In genomic region chr14:68284333-68284732, GRCh38 we compare ENCODE assay signal across 11 cellular contexts.
DNase-seq lines count a peak whose midpoint lies in the region; TF ChIP-seq lines count a peak whose summit lies in the region.
"Had no signal": no experiment of that assay in that cellular context is flagged by ENCODE, and none has a peak within 500 bp of the region (broad histone marks: within the 10 kb centered on the region; RNA-seq: fewer than 3 reads in every experiment).

No MANE protein-coding gene starts in this region.

- H3K36me3 ChIP-seq in CD4-positive, alpha-beta memory T cell (ENCODE audit: insufficient read depth, low read length), result no peaks in the 10 kb centered on the region
- no peaks in the 10 kb centered on the region for H3K36me3 ChIP-seq in OCI-LY7 (ENCODE audit: insufficient read depth, low read length)
- no peaks in the 10 kb centered on the region for H3K36me3 ChIP-seq in smooth muscle cell (ENCODE audit: low read depth)
- no peaks in the 10 kb centered on the region for H3K36me3 ChIP-seq in hepatocyte (replicated peaks; ENCODE audit: insufficient read depth, low read depth)
- H3K36me3 ChIP-seq: MG63 had no signal

- H3K4me3 ChIP-seq in CD4-positive, alpha-beta memory T cell (ENCODE audit: low read length in 2 of 2), result no peak overlapping the region
- peak overlapping the region; percentile 25 for H3K4me3 ChIP-seq in OCI-LY7 (ENCODE audit: low read depth, low read length, poor library complexity, severe bottlenecking)
- no peak overlapping the region for H3K4me3 ChIP-seq in fibroblast of pulmonary artery (replicated peaks; ENCODE audit: low read depth, low read length)
- no peak overlapping the region for H3K4me3 ChIP-seq in smooth muscle cell
- H3K4me3 ChIP-seq in hepatocyte, result no peak overlapping the region
- H3K4me3 ChIP-seq: MG63 had no signal

- no peaks in the 10 kb centered on the region for H3K27me3 ChIP-seq in CD4-positive, alpha-beta memory T cell (ENCODE audit: insufficient read depth, low read length)
- H3K27me3 ChIP-seq in smooth muscle cell (ENCODE audit: low read depth), result no peaks in the 10 kb centered on the region
- H3K27me3 ChIP-seq in hepatocyte, result no peaks in the 10 kb centered on the region
- H3K27me3 ChIP-seq: MG63 had no signal

- H2AFZ ChIP-seq in OCI-LY7 (ENCODE audit: low read length) (peak overlapping the region; percentile 5; the same call in 1 of the 2 replicates), smooth muscle cell (ENCODE audit: low read depth) (no peak overlapping the region), hepatocyte (no peak overlapping the region)

- H3K9ac ChIP-seq in smooth muscle cell (ENCODE audit: low read depth), result no peak overlapping the region

- peaks cover 61 to 88% (median 75%) of the 10 kb centered on the region in 4 donors for H3K4me1 Mint-ChIP-seq in CD4-positive, alpha-beta memory T cell

- H3K9me3 ChIP-seq in CD4-positive, alpha-beta memory T cell (ENCODE audit: control insufficient read depth in 1 of 2, low read length in 2 of 2), result no peaks in the 10 kb centered on the region
- no peaks in the 10 kb centered on the region for H3K9me3 ChIP-seq in OCI-LY7 (ENCODE audit: low read length)
- H3K9me3 ChIP-seq in smooth muscle cell (replicated peaks; ENCODE audit: low read depth), result no peaks in the 10 kb centered on the region
- no peaks in the 10 kb centered on the region for H3K9me3 ChIP-seq in hepatocyte (ENCODE audit: low read depth)
- H3K9me3 ChIP-seq: MG63 had no signal

- no peaks in the 10 kb centered on the region for H3K27me3 Mint-ChIP-seq in CD4-positive, alpha-beta memory T cell

- peaks cover 2% of the 10 kb centered on the region; the same call in 1 of the 2 replicates for H3K79me2 ChIP-seq in OCI-LY7 (ENCODE audit: insufficient read depth, low read depth, low read length)
- H3K79me2 ChIP-seq in smooth muscle cell (ENCODE audit: low read depth), result no peaks in the 10 kb centered on the region
- H3K79me2 ChIP-seq in hepatocyte, result no peaks in the 10 kb centered on the region

- no TSS peak for BruUV-seq in OCI-LY7 (replicated peaks; lab: Mats Ljungman, UMichigan)

- intact Hi-C loops in CD4-positive, alpha-beta memory T cell (cut with micrococcal nuclease), result loop anchor here (5.0 to 10.0 kb wide), 3 partner anchors 83 to 400 kb away; no protein-coding TSS in a partner anchor
- intact Hi-C loops in OCI-LY7 (cut with micrococcal nuclease; ENCODE audit: unreplicated experiment), result loop anchor here (5.0 kb wide), 2 partner anchors 58 to 223 kb away; no protein-coding TSS in a partner anchor

- H3K9me2 ChIP-seq in OCI-LY7 (ENCODE audit: insufficient read depth, low read length), result no peaks in the 10 kb centered on the region
- no peaks in the 10 kb centered on the region for H3K9me2 ChIP-seq in hepatocyte (replicated peaks; ENCODE audit: insufficient read depth)

- H3F3A ChIP-seq in smooth muscle cell (ENCODE audit: low read depth), result peaks cover 27% of the 10 kb centered on the region

- DNase-seq in CD4-positive, alpha-beta memory T cell, result no peak
- DNase-seq in OCI-LY7 (ENCODE audit: low spot score), result no peak
- peak; percentile 83 for DNase-seq in fibroblast of pulmonary artery (ENCODE audit: low read depth)
- DNase-seq in smooth muscle cell (lab: John Stamatoyannopoulos, UW; ENCODE audit: unreplicated experiment), result no peak
- no peak for DNase-seq in hepatocyte (ENCODE audit: low spot score)
- no peak for DNase-seq in inferior parietal cortex (ENCODE audit: extremely low spot score)
- DNase-seq in GF-D8 (lab: John Stamatoyannopoulos, UW), result no peak
- DNase-seq in NCI-H510A treated with DMSO at 0.1 percent for 48 hours (lab: John Stamatoyannopoulos, UW), result no peak
- DNase-seq: COR-L47, MG63 had no signal

- H3K4me3 Mint-ChIP-seq in CD4-positive, alpha-beta memory T cell, result peak overlapping the region in 4 of 8 donors; percentile 64 to 81 (median 78)

- H4K20me1 ChIP-seq in OCI-LY7 (ENCODE audit: insufficient read depth, low read length) (no peaks in the 10 kb centered on the region), smooth muscle cell (ENCODE audit: low read depth) (no peaks in the 10 kb centered on the region), hepatocyte (ENCODE audit: insufficient read depth, poor library complexity, severe bottlenecking) (no peaks in the 10 kb centered on the region)

- CTCF ChIA-PET in CD4-positive, alpha-beta memory T cell (lab: Charles Lee; ENCODE audit: partially characterized antibody), result interaction anchor here (0.7 to 8.6 kb wide), 20 partner anchors 9 to 532 kb away, joined by 3 to 65 read pairs (median 7); no protein-coding TSS in a partner anchor
- CTCF ChIA-PET in OCI-LY7 (lab: Charles Lee; ENCODE audit: unreplicated experiment), result interaction anchor here (0.7 to 1.9 kb wide), 2 partner anchors 9 to 14 kb away, joined by 3 to 8 read pairs; no protein-coding TSS in a partner anchor

- TF ChIP-seq CTCF in OCI-LY7 (conservative IDR thresholded peaks at IDR 0.05; ENCODE audit: low read length), result no peak
- no peak for TF ChIP-seq CTCF in fibroblast of pulmonary artery (IDR thresholded peaks at IDR 0.05; ENCODE audit: low read length, missing control alignments)
- TF ChIP-seq CTCF in smooth muscle cell (IDR thresholded peaks at IDR 0.05; ENCODE audit: borderline replicate concordance, insufficient read depth, poor library complexity, severe bottlenecking), result no peak
- no peak for TF ChIP-seq CTCF in hepatocyte (IDR thresholded peaks at IDR 0.05; ENCODE audit: poor library complexity)

- H3K27ac ChIP-seq in CD4-positive, alpha-beta memory T cell (ENCODE audit: low read depth, low read length), result peak overlapping the region; percentile 69
- H3K27ac ChIP-seq in OCI-LY7 (ENCODE audit: low read depth, low read length, poor library complexity, severe bottlenecking), result peak overlapping the region; percentile 92
- H3K27ac ChIP-seq in smooth muscle cell (ENCODE audit: low read depth), result peak overlapping the region; percentile 36
- H3K27ac ChIP-seq in hepatocyte, result no peak overlapping the region

- no peaks in the 10 kb centered on the region for H3K9me3 Mint-ChIP-seq in CD4-positive, alpha-beta memory T cell
- H3K9me3 Mint-ChIP-seq: activated T-helper 2 cell treated with anti-CD3 and anti-CD28 coated beads, Interferon-gamma antibody, Interleukin-2, Interleukin-4, amounts not matched to agents 10 μg/mL and 5 μg/mL and 100 μg/mL, durations not matched to agents 14 hours and 24 hours and 36 hours had no signal

- H3K4me1 ChIP-seq in CD4-positive, alpha-beta memory T cell (ENCODE audit: insufficient read depth, low read length), result peaks cover 74% of the 10 kb centered on the region
- H3K4me1 ChIP-seq in OCI-LY7 (ENCODE audit: insufficient read depth, low read length, poor library complexity, severe bottlenecking), result peaks cover 92% of the 10 kb centered on the region
- peaks cover 28% of the 10 kb centered on the region for H3K4me1 ChIP-seq in smooth muscle cell (ENCODE audit: low read depth)
- peaks cover 22% of the 10 kb centered on the region for H3K4me1 ChIP-seq in hepatocyte (ENCODE audit: insufficient read depth)

- peak overlapping the region; percentile 94 to 99 (median 95) for H3K27ac Mint-ChIP-seq in CD4-positive, alpha-beta memory T cell

- POLR2A ChIA-PET in CD4-positive, alpha-beta memory T cell (lab: Charles Lee; ENCODE audit: partially characterized antibody), result interaction anchor here (0.9 to 10.7 kb wide), 29 partner anchors 8 to 531 kb away, joined by 3 to 207 read pairs (median 8); partner anchors contain the start of gene ZFP36L1
- POLR2A ChIA-PET in OCI-LY7 (lab: Charles Lee), result interaction anchor here (0.6 to 6.2 kb wide), 18 partner anchors 9 to 1196 kb away, joined by 3 to 58 read pairs (median 4); partner anchors contain the start of gene ZFP36L1

- no peaks in the 10 kb centered on the region for H3K36me3 Mint-ChIP-seq in CD4-positive, alpha-beta memory T cell

- H3K4me2 ChIP-seq in OCI-LY7 (ENCODE audit: low read length) (peak overlapping the region; percentile 80), smooth muscle cell (peak overlapping the region; percentile 29), hepatocyte (no peak overlapping the region)
